29 cellular contexts compared by ENCODE assay signal in the genomic region with DNA sequence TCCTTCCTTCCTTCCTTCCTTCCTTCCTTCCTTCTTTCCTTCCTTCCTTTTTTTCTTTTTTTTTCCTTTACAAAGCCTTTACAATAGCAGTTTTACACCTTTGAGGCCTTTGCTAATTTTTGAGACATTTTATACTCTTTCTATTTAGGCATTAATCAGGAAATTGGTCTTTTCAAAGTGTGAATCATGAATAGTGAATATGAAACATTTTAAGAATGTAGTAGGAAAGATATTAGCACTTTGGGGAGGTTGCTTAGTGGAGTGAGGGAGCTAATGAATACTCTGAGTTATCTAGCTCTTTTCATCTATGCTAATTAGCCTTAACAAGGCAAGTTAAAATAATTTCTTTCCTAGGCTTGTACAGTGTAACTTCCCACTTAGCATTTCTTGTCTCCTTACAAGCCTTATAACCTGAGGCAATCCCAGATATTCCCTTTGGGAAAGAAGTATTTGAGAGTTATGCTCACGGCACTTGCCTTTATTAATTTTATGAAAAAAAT.
DNase-seq lines count a peak whose midpoint lies in the region; ATAC-seq, FAIRE-seq and TF ChIP-seq lines count a peak whose summit lies in the region.
"Had no signal": no experiment of that assay in that cellular context is flagged by ENCODE, and none has a peak within 500 bp of the region (broad histone marks: within the 10 kb centered on the region; RNA-seq: fewer than 3 reads in every experiment).

No MANE protein-coding gene starts in this region.

- H3K27ac Mint-ChIP-seq in activated B cell treated with CpG ODN at 0.5 μM for 24 hours = peak overlapping the region; percentile 38
- H3K27ac Mint-ChIP-seq in activated T-helper 2 cell treated with anti-CD3 and anti-CD28 coated beads, Interferon-gamma antibody, Interleukin-2, Interleukin-4, amounts not matched to agents 10 μg/mL and 5 μg/mL and 100 μg/mL, durations not matched to agents 14 hours and 24 hours and 36 hours = no peak overlapping the region
- H3K27ac Mint-ChIP-seq: CD8-positive, alpha-beta T cell had no signal

- ATAC-seq in activated B cell treated with CpG ODN at 0.5 μM for 24 hours (ENCODE audit: low read depth) = no peak
- ATAC-seq: CD8-positive, alpha-beta T cell; HCT116 had no signal

- H3K79me2 ChIP-seq in GM23248 (ENCODE audit: insufficient read depth) = no peaks in the 10 kb centered on the region; the same call in 1 of the 2 replicates
- H3K79me2 ChIP-seq in keratinocyte (ENCODE audit: control insufficient read depth, insufficient read depth, low read length) = no peaks in the 10 kb centered on the region

- H3K9me1 ChIP-seq in keratinocyte (ENCODE audit: control insufficient read depth, extremely low read depth, insufficient read depth, low read length) = no peaks in the 10 kb centered on the region

- peak; percentile 13 for FAIRE-seq in keratinocyte (lab: Jason Lieb, UNC)
- FAIRE-seq: A204.1, GM12878 had no signal

- peak overlapping the region; percentile 49 for H3K4me2 ChIP-seq in GM23248 (ENCODE audit: unreplicated experiment)
- H3K4me2 ChIP-seq in keratinocyte (ENCODE audit: control insufficient read depth, extremely low read depth, insufficient read depth, low read depth, low read length) = no peak overlapping the region
- H3K4me2 ChIP-seq in skeletal muscle satellite cell (ENCODE audit: low read length) = peak overlapping the region; percentile 22
- H3K4me2 ChIP-seq: KMS-11, SK-N-SH had no signal

- H2AFZ ChIP-seq in GM23248 (no peak overlapping the region), keratinocyte (ENCODE audit: control insufficient read depth, low read length) (no peak overlapping the region)

- H3F3A ChIP-seq in GM23248 (ENCODE audit: insufficient read depth) = peaks cover 34% of the 10 kb centered on the region

- peaks cover 36% of the 10 kb centered on the region for H3K4me1 ChIP-seq in GM23248 (ENCODE audit: insufficient read depth)
- no peaks in the 10 kb centered on the region for H3K4me1 ChIP-seq in keratinocyte (ENCODE audit: control insufficient read depth, extremely low read depth, insufficient read depth, low read length)
- H3K4me1 ChIP-seq in skeletal muscle satellite cell (ENCODE audit: control insufficient read depth, insufficient read depth, low read length) = peaks cover 27% of the 10 kb centered on the region
- H3K4me1 ChIP-seq: Peyer's patch had no signal

- POLR2A ChIA-PET in activated B cell treated with CpG ODN at 0.5 μM for 24 hours (lab: Charles Lee) = no interaction called here

- intact Hi-C loops in activated B cell treated with CpG ODN at 0.5 μM for 24 hours (cut with micrococcal nuclease) = no loop called here
- intact Hi-C loops in activated T-helper 2 cell treated with anti-CD3 and anti-CD28 coated beads, Interferon-gamma antibody, Interleukin-2, Interleukin-4, amounts not matched to agents 10 μg/mL and 5 μg/mL and 100 μg/mL, durations not matched to agents 14 hours and 24 hours and 36 hours (cut with micrococcal nuclease) = no loop called here

- CTCF ChIA-PET in activated B cell treated with CpG ODN at 0.5 μM for 24 hours (lab: Charles Lee) = no interaction called here

- DNase-seq in GM23248 (no peak), activated B cell treated with CpG ODN at 0.5 μM for 24 hours (no peak), keratinocyte (ENCODE audit: low read depth, low spot score) (no peak), T-helper 1 cell (no peak)
- DNase-seq in NK-92 treated with Interleukin-12 subunit alpha and Interleukin-12 subunit beta, amount 100 ng/mL, for 24 hours (lab: John Stamatoyannopoulos, UW) = no peak
- DNase-seq in activated T-helper 2 cell treated with anti-CD3 and anti-CD28 coated beads, Interferon-gamma antibody, Interleukin-2, Interleukin-4, amounts not matched to agents 10 μg/mL and 5 μg/mL and 100 μg/mL, durations not matched to agents 14 hours and 24 hours and 36 hours (ENCODE audit: low spot score) = no peak
- DNase-seq: CD8-positive, alpha-beta T cell; DMS 273 treated with DMSO at 0.1 percent for 48 hours; DMS79; GDM1; MM.1S; NCI-H1417; NCI-H1694 treated with DMSO at 0.1 percent for 48 hours; NCI-H2081 treated with DMSO at 0.1 percent for 48 hours; NCI-H2171; NCI-H226; NCI-H510A; NCI-H69; Peyer's patch; SIG-M5; SK-N-SH had no signal

- no peaks in the 10 kb centered on the region for H3K36me3 Mint-ChIP-seq in activated B cell treated with CpG ODN at 0.5 μM for 24 hours (ENCODE audit: low read depth)
- H3K36me3 Mint-ChIP-seq in activated T-helper 2 cell treated with anti-CD3 and anti-CD28 coated beads, Interferon-gamma antibody, Interleukin-2, Interleukin-4, amounts not matched to agents 10 μg/mL and 5 μg/mL and 100 μg/mL, durations not matched to agents 14 hours and 24 hours and 36 hours (ENCODE audit: low read depth) = no peaks in the 10 kb centered on the region
- H3K36me3 Mint-ChIP-seq: CD8-positive, alpha-beta T cell; IgD-negative memory B cell had no signal

- in situ Hi-C loops in GM23248 (cut with MboI) = no loop called here

- H3K9me2 ChIP-seq in GM23248 (ENCODE audit: insufficient read depth) = no peaks in the 10 kb centered on the region
- H3K9me2 ChIP-seq: SK-N-SH had no signal

- H3K36me3 ChIP-seq in GM23248 (ENCODE audit: low read depth) = no peaks in the 10 kb centered on the region
- H3K36me3 ChIP-seq in keratinocyte (ENCODE audit: control insufficient read depth in 2 of 2, extremely low read depth in 1 of 2, insufficient read depth in 2 of 2, low read length in 2 of 2) = no peaks in the 10 kb centered on the region
- H3K36me3 ChIP-seq in skeletal muscle satellite cell (ENCODE audit: insufficient read depth, low read length) = no peaks in the 10 kb centered on the region
- H3K36me3 ChIP-seq: Peyer's patch had no signal

- no peaks in the 10 kb centered on the region for H4K20me1 ChIP-seq in GM23248 (ENCODE audit: insufficient read depth)
- no peaks in the 10 kb centered on the region for H4K20me1 ChIP-seq in keratinocyte (ENCODE audit: control insufficient read depth, extremely low read depth, insufficient read depth, low read length)

- no peaks in the 10 kb centered on the region for H3K27me3 ChIP-seq in GM23248 (replicated peaks; ENCODE audit: insufficient read depth)
- no peaks in the 10 kb centered on the region for H3K27me3 ChIP-seq in keratinocyte (ENCODE audit: control insufficient read depth, extremely low read depth, insufficient read depth, low read length)
- H3K27me3 ChIP-seq in skeletal muscle satellite cell (ENCODE audit: control insufficient read depth, insufficient read depth, low read length) = no peaks in the 10 kb centered on the region
- H3K27me3 ChIP-seq: Peyer's patch had no signal

- H3K27me3 Mint-ChIP-seq in activated B cell treated with CpG ODN at 0.5 μM for 24 hours = no peaks in the 10 kb centered on the region
- no peaks in the 10 kb centered on the region for H3K27me3 Mint-ChIP-seq in activated T-helper 2 cell treated with anti-CD3 and anti-CD28 coated beads, Interferon-gamma antibody, Interleukin-2, Interleukin-4, amounts not matched to agents 10 μg/mL and 5 μg/mL and 100 μg/mL, durations not matched to agents 14 hours and 24 hours and 36 hours (ENCODE audit: low read depth)
- H3K27me3 Mint-ChIP-seq: IgD-negative memory B cell had no signal

- peak overlapping the region; percentile 24 for H3K4me3 ChIP-seq in GM23248
- no peak overlapping the region for H3K4me3 ChIP-seq in keratinocyte (ENCODE audit: control insufficient read depth in 2 of 3, extremely low read depth in 1 of 3, insufficient read depth in 2 of 3, low read depth in 1 of 3, low read length in 3 of 3)
- H3K4me3 ChIP-seq in skeletal muscle satellite cell (ENCODE audit: low read length) = no peak overlapping the region
- H3K4me3 ChIP-seq: GM12878, Peyer's patch had no signal

- dilution Hi-C loops in keratinocyte (cut with MboI; ENCODE audit: extremely low pct_ligation_motif_present, low sequenced_read_pairs) = no loop called here

- TF ChIP-seq CTCF in activated B cell treated with CpG ODN at 0.5 μM for 24 hours (IDR thresholded peaks at IDR 0.05) (no peak), keratinocyte (optimal IDR thresholded peaks at IDR 0.05 in 1 of 3, IDR thresholded peaks at IDR 0.05 in 1 of 3, conservative IDR thresholded peaks at IDR 0.05 in 1 of 3; ENCODE audit: extremely low read depth in 1 of 3, insufficient read depth in 2 of 3, low read length in 3 of 3) (no peak)

- no peak overlapping the region for H3K9ac ChIP-seq in GM23248
- H3K9ac ChIP-seq in keratinocyte (ENCODE audit: control insufficient read depth, extremely low read depth, insufficient read depth, low read length) = no peak overlapping the region
- no peak overlapping the region for H3K9ac ChIP-seq in skeletal muscle satellite cell (ENCODE audit: low read depth, low read length)
- H3K9ac ChIP-seq: KMS-11, SK-N-SH had no signal

- 95 to 100% methylated on average over 1 of the region's 1 CpG for WGBS in GM23248 (ENCODE audit: low coverage in 1 of 2, low lambda C conversion rate in 2 of 2, missing lambda C conversion rate in 2 of 2), 2 experiments

- peaks cover 2% of the 10 kb centered on the region for H3K9me3 Mint-ChIP-seq in activated B cell treated with CpG ODN at 0.5 μM for 24 hours
- H3K9me3 Mint-ChIP-seq in activated T-helper 2 cell treated with anti-CD3 and anti-CD28 coated beads, Interferon-gamma antibody, Interleukin-2, Interleukin-4, amounts not matched to agents 10 μg/mL and 5 μg/mL and 100 μg/mL, durations not matched to agents 14 hours and 24 hours and 36 hours = no peaks in the 10 kb centered on the region
- H3K9me3 Mint-ChIP-seq: CD8-positive, alpha-beta T cell had no signal

- H3K27ac ChIP-seq in GM23248 (peak overlapping the region; percentile 37), keratinocyte (ENCODE audit: control insufficient read depth, insufficient read depth, low read length) (no peak overlapping the region)
- H3K27ac ChIP-seq: C4-2B, HL-60, KMS-11, Peyer's patch had no signal

- H3K4me1 Mint-ChIP-seq in activated B cell treated with CpG ODN at 0.5 μM for 24 hours = peaks cover 17% of the 10 kb centered on the region
- H3K4me1 Mint-ChIP-seq in activated T-helper 2 cell treated with anti-CD3 and anti-CD28 coated beads, Interferon-gamma antibody, Interleukin-2, Interleukin-4, amounts not matched to agents 10 μg/mL and 5 μg/mL and 100 μg/mL, durations not matched to agents 14 hours and 24 hours and 36 hours (ENCODE audit: low read depth) = peaks cover 3% of the 10 kb centered on the region

- no peaks in the 10 kb centered on the region for H3K9me3 ChIP-seq in GM23248 (ENCODE audit: low read depth)
- no peaks in the 10 kb centered on the region for H3K9me3 ChIP-seq in keratinocyte (ENCODE audit: control insufficient read depth, low read depth, low read length)
- no peaks in the 10 kb centered on the region for H3K9me3 ChIP-seq in skeletal muscle satellite cell (replicated peaks; ENCODE audit: low read length)
- H3K9me3 ChIP-seq: Peyer's patch, SK-N-SH had no signal

- H3K4me3 Mint-ChIP-seq in activated B cell treated with CpG ODN at 0.5 μM for 24 hours = no peak overlapping the region
- no peak overlapping the region for H3K4me3 Mint-ChIP-seq in activated T-helper 2 cell treated with anti-CD3 and anti-CD28 coated beads, Interferon-gamma antibody, Interleukin-2, Interleukin-4, amounts not matched to agents 10 μg/mL and 5 μg/mL and 100 μg/mL, durations not matched to agents 14 hours and 24 hours and 36 hours (ENCODE audit: low read depth)
- H3K4me3 Mint-ChIP-seq: CD8-positive, alpha-beta T cell had no signal
